In genomic region chr17:28599311-28600184, GRCh38 we compare ENCODE assay signal across 8 cellular contexts. TPM values are rescaled to one million over a fixed set of nuclear protein-coding genes. Genes with fewer than 3 reads are reported as not detected.
DNase-seq lines count a peak whose midpoint lies in the region; ATAC-seq and TF ChIP-seq lines count a peak whose summit lies in the region.

No MANE protein-coding gene starts in this region.

- peak in 6 of 7 experiments; percentile 20 to 77 (median 52) for DNase-seq in CD8-positive, alpha-beta T cell
- DNase-seq in NOMO-1 treated with DMSO at 0.1 percent for 48 hours (lab: John Stamatoyannopoulos, UW; ENCODE audit: unreplicated experiment), result peak; percentile 89
- peak; percentile 57 for DNase-seq in activated T-cell treated with anti-CD3 and anti-CD28 coated beads for 24 hours (ENCODE audit: low read depth)
- peak in 6 of 9 donors; percentile 51 to 75 (median 67) for DNase-seq in naive thymus-derived CD4-positive, alpha-beta T cell
- peak; percentile 59 for DNase-seq in stimulated activated naive B cell treated with anti-CD40 and anti-IgM and Interleukin-4, amounts not matched to agents 10 μg/mL and 1 μg/mL and 100 μg/mL, for 72 hours

- no peaks in the 10 kb centered on the region for H3K27me3 ChIP-seq in CD8-positive, alpha-beta T cell (ENCODE audit: insufficient read depth, low read length)
- H3K27me3 ChIP-seq in naive thymus-derived CD4-positive, alpha-beta T cell (ENCODE audit: control insufficient read depth in 2 of 2, insufficient read depth in 2 of 2, low read length in 2 of 2), result no peaks in the 10 kb centered on the region

- peaks cover 13% of the 10 kb centered on the region for H3K4me1 ChIP-seq in CD8-positive, alpha-beta T cell (ENCODE audit: insufficient read depth, low read length)
- H3K4me1 ChIP-seq in naive thymus-derived CD4-positive, alpha-beta T cell (ENCODE audit: control insufficient read depth in 2 of 2, insufficient read depth in 2 of 2, low read length in 2 of 2), result peaks cover 8 to 10% of the 10 kb centered on the region in 2 donors

- no peaks in the 10 kb centered on the region for H3K36me3 ChIP-seq in CD8-positive, alpha-beta T cell (ENCODE audit: insufficient read depth, low read length)
- no peaks in the 10 kb centered on the region for H3K36me3 ChIP-seq in naive thymus-derived CD4-positive, alpha-beta T cell (ENCODE audit: control insufficient read depth in 2 of 3, insufficient read depth in 3 of 3, low read length in 3 of 3)

- H3K27ac Mint-ChIP-seq in CD8-positive, alpha-beta T cell, result peak overlapping the region; percentile 99
- H3K27ac Mint-ChIP-seq in naive thymus-derived CD4-positive, alpha-beta T cell, result peak overlapping the region; percentile 96 to 99 (median 98)
- H3K27ac Mint-ChIP-seq in stimulated activated naive B cell treated with anti-CD40 and anti-IgM and Interleukin-4, amounts not matched to agents 10 μg/mL and 1 μg/mL and 100 μg/mL, for 72 hours, result peak overlapping the region; percentile 95

- no peaks in the 10 kb centered on the region for H3K9me3 ChIP-seq in CD8-positive, alpha-beta T cell (ENCODE audit: low read length)
- H3K9me3 ChIP-seq in naive thymus-derived CD4-positive, alpha-beta T cell (ENCODE audit: control insufficient read depth in 2 of 3, low read length in 3 of 3), result no peaks in the 10 kb centered on the region

- H3K4me3 ChIP-seq in CD8-positive, alpha-beta T cell (ENCODE audit: low read depth, low read length), result peak overlapping the region; percentile 89
- peak overlapping the region; percentile 93 for H3K4me3 ChIP-seq in naive thymus-derived CD4-positive, alpha-beta T cell (ENCODE audit: low read length)

- no peak for TF ChIP-seq CTCF in CD8-positive, alpha-beta T cell (IDR thresholded peaks at IDR 0.05)

- peak overlapping the region; percentile 89 for H3K4me3 Mint-ChIP-seq in CD8-positive, alpha-beta T cell
- peak overlapping the region; percentile 88 to 99 (median 94) for H3K4me3 Mint-ChIP-seq in naive thymus-derived CD4-positive, alpha-beta T cell
- H3K4me3 Mint-ChIP-seq in stimulated activated naive B cell treated with anti-CD40 and anti-IgM and Interleukin-4, amounts not matched to agents 10 μg/mL and 1 μg/mL and 100 μg/mL, for 72 hours, result peak overlapping the region; percentile 91 to 97

- peak; percentile 63 for ATAC-seq in CD8-positive, alpha-beta T cell
- ATAC-seq in GM19452 (IDR thresholded peaks at IDR 0.05; ENCODE audit: unreplicated experiment) (peak; percentile 56), HG03558 (IDR thresholded peaks at IDR 0.05; ENCODE audit: extremely low read depth, unreplicated experiment) (peak; percentile 27), esophagus mucosa (peak; percentile 80)
- ATAC-seq in naive thymus-derived CD4-positive, alpha-beta T cell, result peak; percentile 73
- peak; percentile 75 to 80 for ATAC-seq in stimulated activated naive B cell treated with anti-CD40 and anti-IgM and Interleukin-4, amounts not matched to agents 10 μg/mL and 1 μg/mL and 100 μg/mL, for 72 hours (replicated peaks)

- H3K27ac ChIP-seq in CD8-positive, alpha-beta T cell (ENCODE audit: low read depth, low read length), result peak overlapping the region; percentile 96
- H3K27ac ChIP-seq in naive thymus-derived CD4-positive, alpha-beta T cell (ENCODE audit: low read depth, low read length), result peak overlapping the region; percentile 97

- CTCF ChIA-PET in CD8-positive, alpha-beta T cell (lab: Charles Lee), result interaction anchor here (1.4 to 1.9 kb wide), 3 partner anchors 13 to 183 kb away, joined by 3 to 6 read pairs (median 3); no protein-coding TSS in a partner anchor
- CTCF ChIA-PET in naive thymus-derived CD4-positive, alpha-beta T cell (lab: Charles Lee), result interaction anchor here (0.9 to 1.2 kb wide), 3 partner anchors 11 to 28 kb away, joined by 3 to 8 read pairs (median 3); partner anchors contain the start of gene PIGS

- POLR2A ChIA-PET in CD8-positive, alpha-beta T cell (lab: Charles Lee), result interaction anchor here (0.6 to 3.0 kb wide), 13 partner anchors 11 to 795 kb away, joined by 3 to 22 read pairs (median 5); partner anchors contain the start of genes ALDOC, BLTP2, PIGS and PROCA1
- POLR2A ChIA-PET in naive thymus-derived CD4-positive, alpha-beta T cell (lab: Charles Lee), result interaction anchor here (0.6 to 11.4 kb wide), 18 partner anchors 9 to 353 kb away, joined by 3 to 172 read pairs (median 4); partner anchors contain the start of genes ALDOC, BLTP2, PIGS and POLDIP2

- no peaks in the 10 kb centered on the region for H3K9me3 Mint-ChIP-seq in CD8-positive, alpha-beta T cell
- no peaks in the 10 kb centered on the region for H3K9me3 Mint-ChIP-seq in naive thymus-derived CD4-positive, alpha-beta T cell
- H3K9me3 Mint-ChIP-seq in stimulated activated naive B cell treated with anti-CD40 and anti-IgM and Interleukin-4, amounts not matched to agents 10 μg/mL and 1 μg/mL and 100 μg/mL, for 72 hours, result no peaks in the 10 kb centered on the region

- H3K4me1 Mint-ChIP-seq in CD8-positive, alpha-beta T cell (ENCODE audit: low read depth), result peaks cover 19% of the 10 kb centered on the region
- peaks cover 18 to 25% (median 21%) of the 10 kb centered on the region in 7 donors for H3K4me1 Mint-ChIP-seq in naive thymus-derived CD4-positive, alpha-beta T cell
- H3K4me1 Mint-ChIP-seq in stimulated activated naive B cell treated with anti-CD40 and anti-IgM and Interleukin-4, amounts not matched to agents 10 μg/mL and 1 μg/mL and 100 μg/mL, for 72 hours, result peaks cover 17 to 31% of the 10 kb centered on the region in 2 donors

- H3K36me3 Mint-ChIP-seq in CD8-positive, alpha-beta T cell, result peaks cover 5% of the 10 kb centered on the region
- H3K36me3 Mint-ChIP-seq in naive thymus-derived CD4-positive, alpha-beta T cell, result peaks cover 0 to 6% (median 0%) of the 10 kb centered on the region in 5 donors
- peaks cover 3 to 16% of the 10 kb centered on the region in 2 donors for H3K36me3 Mint-ChIP-seq in stimulated activated naive B cell treated with anti-CD40 and anti-IgM and Interleukin-4, amounts not matched to agents 10 μg/mL and 1 μg/mL and 100 μg/mL, for 72 hours

- no peaks in the 10 kb centered on the region for H3K27me3 Mint-ChIP-seq in CD8-positive, alpha-beta T cell (ENCODE audit: low read depth)
- H3K27me3 Mint-ChIP-seq in naive thymus-derived CD4-positive, alpha-beta T cell, result no peaks in the 10 kb centered on the region
- no peaks in the 10 kb centered on the region for H3K27me3 Mint-ChIP-seq in stimulated activated naive B cell treated with anti-CD40 and anti-IgM and Interleukin-4, amounts not matched to agents 10 μg/mL and 1 μg/mL and 100 μg/mL, for 72 hours

- intact Hi-C loops in CD8-positive, alpha-beta T cell (cut with DNase I, micrococcal nuclease), result loop anchor here (1.0 to 5.0 kb wide), 8 partner anchors 14 to 107 kb away; partner anchors contain the start of genes BLTP2 (in 2 of the 2), PIGS (in 2 of the 2), UNC119 (in 2 of the 2) and SDF2 (in 1 of the 2)
- intact Hi-C loops in naive thymus-derived CD4-positive, alpha-beta T cell (cut with micrococcal nuclease), result loop anchor here (1.0 to 5.0 kb wide), 15 partner anchors 14 to 353 kb away; partner anchors contain the start of genes PIGS (in 2 of the 2), SUPT6H (in 2 of the 2), UNC119 (in 2 of the 2) and ALDOC (in 1 of the 2)

RNA-seq across cellular contexts. Expression of gene SPAG5, which starts 0.7 kb away (rescaled TPM):
- 10 to 100 TPM; 23.1 to 26.6 TPM for total RNA-seq in CD8-positive, alpha-beta T cell
- total RNA-seq in esophagus mucosa, result 24.3 TPM
- 10 to 100 TPM; 10.4 to 95.3 (median 18.4) TPM for total RNA-seq in naive thymus-derived CD4-positive, alpha-beta T cell
- 1 to 10 TPM; 1.6 to 3.9 TPM for polyA plus RNA-seq in naive thymus-derived CD4-positive, alpha-beta T cell

RNA-seq across cellular contexts. Expression of gene RSKR, which starts 14.4 kb away (rescaled TPM):
- total RNA-seq in CD8-positive, alpha-beta T cell, result 1 to 10 TPM; 9.3 to 9.7 TPM
- total RNA-seq in esophagus mucosa, result 4.2 TPM
- 10 to 100 TPM; 17.8 to 34.5 (median 28.1) TPM for total RNA-seq in naive thymus-derived CD4-positive, alpha-beta T cell
- polyA plus RNA-seq in naive thymus-derived CD4-positive, alpha-beta T cell, result under 1 TPM in 1 of 2 donors, not detected in 1; 0.20 TPM

RNA-seq across cellular contexts. Expression of gene ALDOC, which starts 22.9 kb away (rescaled TPM):
- total RNA-seq in CD8-positive, alpha-beta T cell, result 10 to 100 TPM; 16.3 to 16.5 TPM
- total RNA-seq in esophagus mucosa, result 24.9 TPM
- 100 to 1,000 TPM in 1 of 5 experiments, 10 to 100 TPM in 4; 24.5 to 159 (median 40.1) TPM for total RNA-seq in naive thymus-derived CD4-positive, alpha-beta T cell
- polyA plus RNA-seq in naive thymus-derived CD4-positive, alpha-beta T cell, result 100 to 1,000 TPM in 1 of 2 donors, 10 to 100 TPM in 1; 92.9 to 103 TPM

RNA-seq across cellular contexts. Expression of gene PIGS, which starts 28.2 kb away (rescaled TPM):
- total RNA-seq in CD8-positive, alpha-beta T cell, result 10 to 100 TPM; 46.2 to 60.0 TPM
- 37.3 TPM for total RNA-seq in esophagus mucosa
- 10 to 100 TPM; 58.5 to 71.2 (median 62.4) TPM for total RNA-seq in naive thymus-derived CD4-positive, alpha-beta T cell
- polyA plus RNA-seq in naive thymus-derived CD4-positive, alpha-beta T cell, result 10 to 100 TPM; 46.6 to 53.5 TPM

RNA-seq across cellular contexts. Expression of gene BLTP2, which starts 45.4 kb away (rescaled TPM):
- total RNA-seq in CD8-positive, alpha-beta T cell, result 100 to 1,000 TPM; 136 to 148 TPM
- 67.9 TPM for total RNA-seq in esophagus mucosa
- 100 to 1,000 TPM; 143 to 163 (median 153) TPM for total RNA-seq in naive thymus-derived CD4-positive, alpha-beta T cell
- polyA plus RNA-seq in naive thymus-derived CD4-positive, alpha-beta T cell, result 10 to 100 TPM; 30.8 to 47.1 TPM

Comparison
In these comparisons a context has a peak if more than half of its experiments do, and no peak if none do; other contexts are left out.
1. Peak in every context shown above with its lines: DNase-seq, ATAC-seq, H3K4me3 ChIP-seq and H3K27ac ChIP-seq.
2. ATAC-seq: peak in every context shown above with its lines; median percentile 80 in esophagus mucosa; 78 in stimulated activated naive B cell treated with anti-CD40 and anti-IgM and Interleukin-4, amounts not matched to agents 10 μg/mL and 1 μg/mL and 100 μg/mL, for 72 hours; 73 in naive thymus-derived CD4-positive, alpha-beta T cell; 63 in CD8-positive, alpha-beta T cell; 56 in GM19452; 27 in HG03558.